15 cellular contexts compared by ENCODE assay signal in the genomic region with DNA sequence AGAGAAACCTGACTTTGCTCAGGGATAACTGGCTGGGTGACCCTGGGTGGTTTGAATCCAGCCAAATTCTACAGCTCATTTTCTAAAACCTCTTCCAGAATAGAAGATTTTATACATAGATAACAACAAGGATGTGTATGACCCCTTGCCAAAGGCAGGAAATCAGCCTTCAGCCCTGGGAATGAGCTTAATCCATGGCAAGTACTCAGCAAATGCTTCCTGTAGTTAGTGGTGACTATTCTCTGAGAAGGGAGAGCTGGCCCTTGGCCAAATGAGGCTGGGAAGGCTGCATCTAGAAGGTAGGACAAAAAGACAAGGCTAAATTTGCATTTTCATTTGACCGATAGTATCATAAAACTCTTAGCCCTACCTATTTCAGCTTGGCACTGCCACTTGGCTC. TPM values are rescaled to one million over a fixed set of nuclear protein-coding genes. Genes with fewer than 3 reads are reported as not detected.
DNase-seq lines count a peak whose midpoint lies in the region; ATAC-seq and TF ChIP-seq lines count a peak whose summit lies in the region.
"Had no signal": no experiment of that assay in that cellular context is flagged by ENCODE, and none has a peak within 500 bp of the region (broad histone marks: within the 10 kb centered on the region; RNA-seq: fewer than 3 reads in every experiment).

No MANE protein-coding gene starts in this region.

- H3K27me3 Mint-ChIP-seq in neural progenitor cell (ENCODE audit: insufficient read depth, low read depth) = no peaks in the 10 kb centered on the region

- H3K9me3 Mint-ChIP-seq in neural progenitor cell = no peaks in the 10 kb centered on the region

- 76% methylated on average over 1 of the region's 1 CpG for WGBS in right cardiac atrium

- no peak overlapping the region for H3K4me2 ChIP-seq in neural progenitor cell

- H3K4me1 ChIP-seq in right cardiac atrium (ENCODE audit: control insufficient read depth, insufficient read depth, low read length) (peaks cover 2% of the 10 kb centered on the region), neural progenitor cell (peaks cover 8% of the 10 kb centered on the region), upper lobe of right lung (peaks cover 5% of the 10 kb centered on the region)

- no peaks in the 10 kb centered on the region for H4K20me1 ChIP-seq in neural progenitor cell (ENCODE audit: low read depth)

- H3K27me3 ChIP-seq in right cardiac atrium (ENCODE audit: control insufficient read depth, insufficient read depth) (no peaks in the 10 kb centered on the region), neural progenitor cell (no peaks in the 10 kb centered on the region), upper lobe of right lung (no peaks in the 10 kb centered on the region)
- H3K27me3 ChIP-seq: SJSA1 had no signal

- no peak overlapping the region for H2AFZ ChIP-seq in neural progenitor cell (replicated peaks)

- intact Hi-C loops in right cardiac atrium (cut with DNase I) = no loop called here
- intact Hi-C loops in left ventricle myocardium superior (cut with micrococcal nuclease) = no loop called here
- intact Hi-C loops in upper lobe of right lung (cut with DNase I) = no loop called here

- ATAC-seq in right cardiac atrium = no peak
- ATAC-seq in left ventricle myocardium superior = no peak
- ATAC-seq in upper lobe of right lung = no peak
- ATAC-seq in HG03039 (IDR thresholded peaks at IDR 0.05; ENCODE audit: unreplicated experiment) = no peak
- ATAC-seq in GM18858 (IDR thresholded peaks at IDR 0.05; ENCODE audit: unreplicated experiment) = no peak

- H3K4me3 Mint-ChIP-seq in neural progenitor cell = no peak overlapping the region

- H3K36me3 ChIP-seq in SK-N-MC (ENCODE audit: insufficient read depth, low read length) (no peaks in the 10 kb centered on the region), neural progenitor cell (no peaks in the 10 kb centered on the region), upper lobe of right lung (no peaks in the 10 kb centered on the region)

- H3K4me3 ChIP-seq in right cardiac atrium (ENCODE audit: low read length) (no peak overlapping the region), SK-N-MC (no peak overlapping the region), fibroblast of pulmonary artery (replicated peaks; ENCODE audit: low read depth, low read length) (no peak overlapping the region), neural progenitor cell (no peak overlapping the region), upper lobe of right lung (no peak overlapping the region)
- H3K4me3 ChIP-seq: SJSA1 had no signal

- no peaks in the 10 kb centered on the region for H3K36me3 Mint-ChIP-seq in neural progenitor cell

- H3K27ac Mint-ChIP-seq in neural progenitor cell = no peak overlapping the region

- peaks cover 8% of the 10 kb centered on the region for H3K4me1 Mint-ChIP-seq in neural progenitor cell

- no peak overlapping the region for H3K9ac ChIP-seq in SK-N-MC (ENCODE audit: insufficient read length)
- H3K9ac ChIP-seq in neural progenitor cell = no peak overlapping the region

- H3K27ac ChIP-seq in right cardiac atrium (ENCODE audit: low read length) = no peak overlapping the region
- H3K27ac ChIP-seq in SK-N-MC = 0 out of 2 replicates have a peak overlapping the region, but pooled peaks have one; percentile 4
- no peak overlapping the region for H3K27ac ChIP-seq in neural progenitor cell
- no peak overlapping the region for H3K27ac ChIP-seq in upper lobe of right lung
- H3K27ac ChIP-seq: SJSA1, WERI-Rb-1 had no signal

- H3K9me3 ChIP-seq in right cardiac atrium (ENCODE audit: control insufficient read depth, low read length) (no peaks in the 10 kb centered on the region), SK-N-MC (ENCODE audit: low read depth, low read length) (no peaks in the 10 kb centered on the region), neural progenitor cell (ENCODE audit: low read depth) (no peaks in the 10 kb centered on the region), upper lobe of right lung (no peaks in the 10 kb centered on the region)
- H3K9me3 ChIP-seq: SJSA1 had no signal

- DNase-seq in right cardiac atrium (peak in 2 of 3 donors; percentile 25 to 76), left ventricle myocardium superior (no peak), SK-N-MC (ENCODE audit: low read depth, low spot score) (no peak), fibroblast of pulmonary artery (ENCODE audit: low read depth) (peak; percentile 56), neural progenitor cell (ENCODE audit: low spot score) (no peak), upper lobe of right lung (no peak)
- DNase-seq: activated effector memory CD4-positive, alpha-beta T cell treated with Interleukin-2 at 50 U/mL for 16 hours; DND-41; Kasumi-1; NCI-H187; NCI-H748 treated with DMSO at 0.1 percent for 48 hours; WERI-Rb-1 had no signal

- peaks cover 8% of the 10 kb centered on the region for H3K79me2 ChIP-seq in neural progenitor cell (ENCODE audit: low read depth)

- TF ChIP-seq CTCF in fibroblast of pulmonary artery (IDR thresholded peaks at IDR 0.05; ENCODE audit: low read length, missing control alignments) = no peak
- TF ChIP-seq CTCF in neural progenitor cell (IDR thresholded peaks at IDR 0.05) = no peak
- TF ChIP-seq CTCF in upper lobe of right lung (IDR thresholded peaks at IDR 0.05) = no peak

- peaks cover 15% of the 10 kb centered on the region for H3F3A ChIP-seq in neural progenitor cell (ENCODE audit: low read depth)

RNA-seq across cellular contexts. Expression of a gene that starts 4.6 kb away (rescaled TPM):
- total RNA-seq in right cardiac atrium = 10 to 100 TPM; 11.7 to 16.7 (median 15.0) TPM
- polyA plus RNA-seq in right cardiac atrium = 9.8 TPM
- total RNA-seq in left ventricle myocardium superior = 10.9 TPM
- 209 and 271 TPM in 2 replicates for total RNA-seq in neural progenitor cell (ENCODE audit: low replicate concordance)
- 56.8 TPM for total RNA-seq in upper lobe of right lung

RNA-seq across cellular contexts. Expression of a gene that starts 8.1 kb away (rescaled TPM):
- 10 to 100 TPM; 28.7 to 35.3 (median 33.8) TPM for total RNA-seq in right cardiac atrium
- 9.1 TPM for polyA plus RNA-seq in right cardiac atrium
- 36.5 TPM for total RNA-seq in left ventricle myocardium superior
- 25.9 and 39.0 TPM in 2 replicates for total RNA-seq in neural progenitor cell (ENCODE audit: low replicate concordance)
- total RNA-seq in upper lobe of right lung = 28.2 TPM

Comparison
In these comparisons a context has a peak if more than half of its experiments do, and no peak if none do; other contexts are left out.
1. DNase-seq: peak in right cardiac atrium (2 of 3) and fibroblast of pulmonary artery (single experiment); none in left ventricle myocardium superior (single experiment), SK-N-MC (single experiment), neural progenitor cell (single experiment) and upper lobe of right lung (single experiment).